8 cellular contexts compared by ENCODE assay signal in the genomic region with DNA sequence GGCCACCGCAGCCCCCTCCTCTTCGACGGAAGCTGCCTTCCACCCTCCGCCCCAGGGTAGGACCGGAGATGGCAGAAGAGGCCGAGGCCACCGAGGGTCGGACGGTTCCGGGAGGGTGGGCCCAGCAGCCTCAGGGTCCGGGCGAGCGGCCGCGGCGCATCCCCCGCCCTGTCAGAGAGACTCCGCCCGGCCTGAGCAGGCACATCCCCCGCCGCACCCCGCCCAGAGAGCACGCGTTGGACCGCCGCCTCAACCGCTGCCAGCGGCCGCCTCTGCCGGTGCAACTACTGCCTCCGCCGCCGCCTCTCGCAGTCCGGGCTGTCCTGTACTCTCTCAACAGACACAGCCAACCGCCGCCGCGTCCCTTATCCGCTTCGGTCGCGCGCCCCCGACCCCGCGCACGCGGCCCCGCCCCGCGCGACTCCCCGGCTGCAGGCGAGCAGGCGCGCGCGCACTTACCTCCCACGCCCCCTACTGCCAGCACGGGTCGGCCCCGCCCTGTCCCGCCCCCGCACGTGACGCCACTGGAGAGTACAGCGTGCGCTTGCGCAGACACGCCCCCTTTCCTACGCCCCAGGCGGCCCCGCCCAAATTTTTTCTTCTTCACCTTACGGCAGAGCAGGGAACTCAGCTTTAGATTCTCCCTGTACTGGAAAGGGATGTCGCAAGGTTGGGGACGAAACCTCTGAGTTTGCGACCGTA. TPM values are rescaled to one million over a fixed set of nuclear protein-coding genes. Genes with fewer than 3 reads are reported as not detected.
A peak's percentile ranks its signal among the peaks of the same experiment; 100 is the strongest.
DNase-seq lines count a peak whose midpoint lies in the region; ATAC-seq and TF ChIP-seq lines count a peak whose summit lies in the region.

A gene with protein sequence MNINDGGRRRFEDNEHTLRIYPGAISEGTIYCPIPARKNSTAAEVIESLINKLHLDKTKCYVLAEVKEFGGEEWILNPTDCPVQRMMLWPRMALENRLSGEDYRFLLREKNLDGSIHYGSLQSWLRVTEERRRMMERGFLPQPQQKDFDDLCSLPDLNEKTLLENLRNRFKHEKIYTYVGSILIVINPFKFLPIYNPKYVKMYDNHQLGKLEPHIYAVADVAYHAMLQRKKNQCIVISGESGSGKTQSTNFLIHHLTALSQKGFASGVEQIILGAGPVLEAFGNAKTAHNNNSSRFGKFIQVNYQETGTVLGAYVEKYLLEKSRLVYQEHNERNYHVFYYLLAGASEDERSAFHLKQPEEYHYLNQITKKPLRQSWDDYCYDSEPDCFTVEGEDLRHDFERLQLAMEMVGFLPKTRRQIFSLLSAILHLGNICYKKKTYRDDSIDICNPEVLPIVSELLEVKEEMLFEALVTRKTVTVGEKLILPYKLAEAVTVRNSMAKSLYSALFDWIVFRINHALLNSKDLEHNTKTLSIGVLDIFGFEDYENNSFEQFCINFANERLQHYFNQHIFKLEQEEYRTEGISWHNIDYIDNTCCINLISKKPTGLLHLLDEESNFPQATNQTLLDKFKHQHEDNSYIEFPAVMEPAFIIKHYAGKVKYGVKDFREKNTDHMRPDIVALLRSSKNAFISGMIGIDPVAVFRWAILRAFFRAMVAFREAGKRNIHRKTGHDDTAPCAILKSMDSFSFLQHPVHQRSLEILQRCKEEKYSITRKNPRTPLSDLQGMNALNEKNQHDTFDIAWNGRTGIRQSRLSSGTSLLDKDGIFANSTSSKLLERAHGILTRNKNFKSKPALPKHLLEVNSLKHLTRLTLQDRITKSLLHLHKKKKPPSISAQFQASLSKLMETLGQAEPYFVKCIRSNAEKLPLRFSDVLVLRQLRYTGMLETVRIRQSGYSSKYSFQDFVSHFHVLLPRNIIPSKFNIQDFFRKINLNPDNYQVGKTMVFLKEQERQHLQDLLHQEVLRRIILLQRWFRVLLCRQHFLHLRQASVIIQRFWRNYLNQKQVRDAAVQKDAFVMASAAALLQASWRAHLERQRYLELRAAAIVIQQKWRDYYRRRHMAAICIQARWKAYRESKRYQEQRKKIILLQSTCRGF (N-terminal part only) (minus strand): TSS at position 453 of the 702 bp plus-strand sequence. CDS start 71,587 bp downstream, outside the sequence.

- H3K4me3 ChIP-seq in kidney epithelial cell (ENCODE audit: low read depth, low read length): peak within 1 kb of the TSS; percentile 99

- DNase-seq in AML-193 (lab: John Stamatoyannopoulos, UW) (peak; percentile 96 to 98), NCI-H526 (lab: John Stamatoyannopoulos, UW) (peak; percentile 97 to 99), kidney epithelial cell (ENCODE audit: low read depth) (peak; percentile 88)
- peak; percentile 99 for DNase-seq in activated CD4-positive, alpha-beta T cell treated with anti-CD3 and anti-CD28 coated beads for 48 hours
- peak; percentile 98 for DNase-seq in stimulated activated CD4-positive, alpha-beta T cell treated with anti-CD3 and anti-CD28 coated beads, Interleukin-15, amount 100 ng/mL, for 24 hours

- no peaks in the 10 kb centered on the region for H3K27me3 ChIP-seq in kidney epithelial cell (ENCODE audit: control insufficient read depth, insufficient read depth, low read length)

- peak within 1 kb of the TSS; percentile 99 for H3K27ac ChIP-seq in cingulate gyrus (ENCODE audit: low read depth, low read length)

- peak; percentile 63 for ATAC-seq in GM19328 (IDR thresholded peaks at IDR 0.05; ENCODE audit: unreplicated experiment)
- ATAC-seq in HG03469 (IDR thresholded peaks at IDR 0.05; ENCODE audit: unreplicated experiment): peak; percentile 53

- no peak for TF ChIP-seq CTCF in kidney epithelial cell (IDR thresholded peaks at IDR 0.05; ENCODE audit: insufficient read depth, low read length, poor library complexity, severe bottlenecking)

- H3K36me3 ChIP-seq in kidney epithelial cell (ENCODE audit: control insufficient read depth, insufficient read depth, low read length): no peaks in the 10 kb centered on the region

RNA-seq across cellular contexts. Expression of the gene that starts here (rescaled TPM):
- 16.3 and 17.0 TPM in 2 replicates for total RNA-seq in kidney epithelial cell

Comparison
In these comparisons a context has a peak if more than half of its experiments do, and no peak if none do; other contexts are left out.
1. Peak in every context shown above with its lines: DNase-seq, ATAC-seq, H3K4me3 ChIP-seq and H3K27ac ChIP-seq.